8 cellular contexts compared by ENCODE assay signal in the genomic region with DNA sequence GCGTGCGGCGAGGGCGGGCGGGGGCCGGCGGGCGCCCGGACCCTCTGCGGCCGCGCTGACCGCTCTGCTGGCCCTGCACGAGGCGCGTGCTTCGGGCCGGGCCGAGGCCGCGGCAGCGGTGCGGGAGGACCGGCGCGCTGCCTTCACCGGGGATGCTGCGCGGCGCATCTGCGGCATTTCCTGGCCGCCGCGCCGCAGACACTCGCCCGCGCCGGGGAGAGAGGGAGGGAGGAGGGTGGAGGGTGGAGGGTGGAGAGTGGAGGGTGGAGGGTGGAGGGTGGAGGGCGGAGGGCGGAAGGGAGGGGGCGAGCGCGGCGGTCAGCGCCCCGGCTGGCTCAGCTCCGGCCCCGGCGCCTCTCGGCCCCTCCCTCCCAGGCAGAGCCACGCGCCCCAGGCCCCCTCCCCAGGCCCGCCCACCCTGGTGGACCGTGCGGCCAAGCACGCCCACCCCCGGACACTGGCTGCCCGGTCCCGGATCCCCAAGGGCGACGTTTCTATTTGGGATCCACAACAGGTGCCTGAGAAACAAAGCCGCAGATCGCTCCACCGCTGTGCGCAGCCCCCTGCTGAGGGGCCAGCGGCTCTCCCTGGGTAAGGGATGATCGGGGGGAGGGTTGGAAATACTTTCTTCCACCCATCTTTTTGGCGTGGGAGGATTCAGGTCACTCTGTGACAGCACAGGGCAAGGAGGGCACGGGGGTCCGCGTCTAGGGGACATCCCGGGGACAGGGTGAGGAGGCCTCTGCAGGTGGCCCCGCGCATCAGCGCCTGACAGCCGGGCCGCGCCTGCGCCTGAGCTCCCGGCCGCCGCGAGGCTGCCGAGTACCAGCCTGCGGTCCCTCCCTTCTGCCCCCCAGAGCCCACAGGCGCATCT.
DNase-seq lines count a peak whose midpoint lies in the region; ATAC-seq and TF ChIP-seq lines count a peak whose summit lies in the region.

No MANE protein-coding gene starts in this region.

- H3K4me3 Mint-ChIP-seq in H9: peak overlapping the region; percentile 97 to 98

- no peak overlapping the region for H2AK5ac ChIP-seq in H9 (ENCODE audit: insufficient read length, low read length)

- H3K36me3 Mint-ChIP-seq in H9 (ENCODE audit: insufficient read depth in 1 of 3, low read depth in 3 of 3): no peaks in the 10 kb centered on the region

- no peak overlapping the region for H4K8ac ChIP-seq in H9 (replicated peaks; ENCODE audit: insufficient read length, low read depth, low read length)

- no CpG with 5 or more reads among the region's 87 CpGs for WGBS in H9 (ENCODE audit: extremely low coverage, insufficient read length, low lambda C conversion rate)
- WGBS in right cardiac atrium: under 1% methylated on average over 86 of the region's 87 CpGs

- H2AFZ ChIP-seq in H9 (ENCODE audit: low read length): no peak overlapping the region

- H3K9ac ChIP-seq in H9 (ENCODE audit: extremely low read depth, insufficient read length, low read length) (no peak overlapping the region), SK-N-MC (ENCODE audit: insufficient read length) (no peak overlapping the region), rectal smooth muscle tissue (ENCODE audit: low read length) (peak overlapping the region; percentile 4)

- TF ChIP-seq CTCF in H9 (conservative IDR thresholded peaks at IDR 0.05): peak; percentile 74

- H2BK5ac ChIP-seq in H9 (ENCODE audit: insufficient read length, low read length): no peak overlapping the region

- no peaks in the 10 kb centered on the region for H3K9me3 Mint-ChIP-seq in H9

- no peak overlapping the region for H3K18ac ChIP-seq in H9 (ENCODE audit: insufficient read length, low read depth, low read length)

- H3K27me3 Mint-ChIP-seq in H9 (ENCODE audit: low read depth): no peaks in the 10 kb centered on the region

- H3K4me1 ChIP-seq in H9 (ENCODE audit: insufficient read depth, low read length) (peaks cover 5% of the 10 kb centered on the region; the same call in 1 of the 2 replicates), right cardiac atrium (ENCODE audit: control insufficient read depth, insufficient read depth, low read length) (no peaks in the 10 kb centered on the region), rectal smooth muscle tissue (ENCODE audit: control insufficient read depth, insufficient read depth, low read length) (peaks cover 13% of the 10 kb centered on the region)

- no peak overlapping the region for H4K5ac ChIP-seq in H9 (ENCODE audit: insufficient read length, low read depth, low read length)

- H3K14ac ChIP-seq in H9 (ENCODE audit: insufficient read depth, low read length): no peak overlapping the region; the same call in 1 of the 2 replicates

- H3K4me2 ChIP-seq in H9 (ENCODE audit: insufficient read depth, insufficient read length, low read length): peak overlapping the region; percentile 67

- H3K36me3 ChIP-seq in SK-N-MC (ENCODE audit: insufficient read depth, low read length) (no peaks in the 10 kb centered on the region), rectal smooth muscle tissue (ENCODE audit: control insufficient read depth, insufficient read depth, low read length) (no peaks in the 10 kb centered on the region)

- peak; percentile 95 to 96 for ATAC-seq in right cardiac atrium

- no peak overlapping the region for H3K56ac ChIP-seq in H9 (ENCODE audit: insufficient read length, low read depth, low read length)

- H2BK120ac ChIP-seq in H9 (ENCODE audit: low read depth, low read length, poor library complexity, severe bottlenecking): no peak overlapping the region

- peak; percentile 16 for TF ChIP-seq POLR2A in GM10847 (IDR thresholded peaks at IDR 0.05; ENCODE audit: extremely low read depth, insufficient read length)

- peaks cover 23% of the 10 kb centered on the region; the same call in 1 of the 2 replicates for H3K79me2 ChIP-seq in H9 (ENCODE audit: insufficient read depth, low read length)

- H3K79me1 ChIP-seq in H9 (ENCODE audit: insufficient read depth, low read depth, low read length, poor library complexity, severe bottlenecking): no peaks in the 10 kb centered on the region

- no peaks in the 10 kb centered on the region for H3K27me3 ChIP-seq in H9 (ENCODE audit: insufficient read depth, low read length)
- no peaks in the 10 kb centered on the region for H3K27me3 ChIP-seq in right cardiac atrium (ENCODE audit: control insufficient read depth, insufficient read depth)
- no peaks in the 10 kb centered on the region for H3K27me3 ChIP-seq in rectal smooth muscle tissue (ENCODE audit: control insufficient read depth, insufficient read depth, low read length)

- DNase-seq in H9 (peak; percentile 90), M059J (ENCODE audit: low read depth) (peak; percentile 83), SK-N-MC (ENCODE audit: low read depth, low spot score) (no peak), right cardiac atrium (peak; percentile 79 to 91 (median 91)), cortex of kidney (lab: John Stamatoyannopoulos, UW) (no peak)

- H3K4ac ChIP-seq in H9 (ENCODE audit: low read depth, low read length): no peak overlapping the region

- no peak overlapping the region for H2BK20ac ChIP-seq in H9 (ENCODE audit: low read depth, low read length, poor library complexity, severe bottlenecking)

- no peaks in the 10 kb centered on the region for H3K9me3 ChIP-seq in H9 (ENCODE audit: control insufficient read depth, low read depth, low read length)
- no peaks in the 10 kb centered on the region for H3K9me3 ChIP-seq in SK-N-MC (ENCODE audit: low read depth, low read length)
- H3K9me3 ChIP-seq in right cardiac atrium (ENCODE audit: control insufficient read depth, low read length): no peaks in the 10 kb centered on the region

- H3K27ac ChIP-seq in H9 (ENCODE audit: insufficient read length, low read depth, low read length) (no peak overlapping the region), SK-N-MC (no peak overlapping the region), angular gyrus (ENCODE audit: low read depth, low read length) (peak overlapping the region; percentile 97), right cardiac atrium (ENCODE audit: low read length) (peak overlapping the region; percentile 89), rectal smooth muscle tissue (ENCODE audit: low read depth, low read length) (peak overlapping the region; percentile 89)

- H3K4me3 ChIP-seq in SK-N-MC (peak overlapping the region; percentile 91), right cardiac atrium (ENCODE audit: low read length) (peak overlapping the region; percentile 79), rectal smooth muscle tissue (ENCODE audit: low read length) (peak overlapping the region; percentile 94)

- no peak overlapping the region for H2BK15ac ChIP-seq in H9 (ENCODE audit: low read depth, low read length)

- no peak overlapping the region for H2BK12ac ChIP-seq in H9 (ENCODE audit: insufficient read length, low read depth, low read length)

- no peaks in the 10 kb centered on the region for H3K23me2 ChIP-seq in H9 (ENCODE audit: insufficient read length, low read depth, low read length, poor library complexity, severe bottlenecking)

- no peaks in the 10 kb centered on the region for H4K20me1 ChIP-seq in H9 (ENCODE audit: control insufficient read depth, insufficient read depth, insufficient read length)

- no peak overlapping the region for H4K91ac ChIP-seq in H9 (ENCODE audit: insufficient read length, low read depth, low read length)

- H3K27ac Mint-ChIP-seq in H9: peak overlapping the region in 1 of 3 experiments; percentile 88; a peak in 2 of 7 replicates

- H3K23ac ChIP-seq in H9 (ENCODE audit: insufficient read length, low read depth, low read length): no peak overlapping the region

- H3T11ph ChIP-seq in H9 (ENCODE audit: low read length): no peak overlapping the region

- intact Hi-C loops in right cardiac atrium (cut with DNase I): loop anchor here in 3 of 4 donors (5.0 to 10.0 kb wide), 3 partner anchors 76 to 131 kb away; no protein-coding TSS in a partner anchor

- peaks cover 46 to 51% of the 10 kb centered on the region in 2 experiments for H3K4me1 Mint-ChIP-seq in H9

Comparison
In these comparisons a context has a peak if more than half of its experiments do, and no peak if none do; other contexts are left out.
1. DNase-seq: peak in H9 (single experiment), M059J (single experiment) and right cardiac atrium (3 of 3); none in SK-N-MC (single experiment) and cortex of kidney (single experiment).
2. H3K27ac ChIP-seq: peak in angular gyrus (single experiment), right cardiac atrium (single experiment) and rectal smooth muscle tissue (single experiment); none in H9 (single experiment) and SK-N-MC (single experiment).
3. Peak in every context shown above with its lines, with median percentiles within 50 percentile points of each other: H3K4me3 ChIP-seq.